ENCODE assay signal across 10 cellular contexts in genomic region chr15:92886815-92887214, GRCh38. TPM values are rescaled to one million over a fixed set of nuclear protein-coding genes. Genes with fewer than 3 reads are reported as not detected.
DNase-seq lines count a peak whose midpoint lies in the region; ATAC-seq, FAIRE-seq and TF ChIP-seq lines count a peak whose summit lies in the region.
"Had no signal": no experiment of that assay in that cellular context is flagged by ENCODE, and none has a peak within 500 bp of the region (broad histone marks: within the 10 kb centered on the region; RNA-seq: fewer than 3 reads in every experiment).

No MANE protein-coding gene starts in this region.

- peak overlapping the region; percentile 95 for H3K4me3 Mint-ChIP-seq in T-helper 1 cell treated with Interleukin-12 subunit alpha and Interleukin-12 subunit beta and Interleukin-4 antibody, amounts not matched to agents 30 μg/mL and 1 μg/mL, for 36 hours
- peak overlapping the region; percentile 95 for H3K4me3 Mint-ChIP-seq in activated naive CD8-positive, alpha-beta T cell treated with anti-CD3 and anti-CD28 coated beads, Interleukin-2, amount 10 ng/mL, durations not matched to agents 7 days and 5 days

- no peak overlapping the region for H2AFZ ChIP-seq in hepatocyte

- H3K79me2 ChIP-seq in hepatocyte = peaks cover 87% of the 10 kb centered on the region

- peaks cover 69% of the 10 kb centered on the region for H4K20me1 ChIP-seq in hepatocyte (ENCODE audit: insufficient read depth, poor library complexity, severe bottlenecking)

- no peaks in the 10 kb centered on the region for H3K27me3 Mint-ChIP-seq in T-helper 1 cell treated with Interleukin-12 subunit alpha and Interleukin-12 subunit beta and Interleukin-4 antibody, amounts not matched to agents 30 μg/mL and 1 μg/mL, for 36 hours (ENCODE audit: low read depth)
- no peaks in the 10 kb centered on the region for H3K27me3 Mint-ChIP-seq in activated naive CD8-positive, alpha-beta T cell treated with anti-CD3 and anti-CD28 coated beads, Interleukin-2, amount 10 ng/mL, durations not matched to agents 7 days and 5 days

- TF ChIP-seq POLR2A in stomach (IDR thresholded peaks at IDR 0.05) = no peak

- H3K4me3 ChIP-seq in hepatocyte (peak overlapping the region; percentile 57), stomach (peak overlapping the region in 2 of 4 donors; percentile 67 to 80), small intestine (ENCODE audit: low read depth in 1 of 2, low read length in 2 of 2) (no peak overlapping the region)

- peaks cover 55% of the 10 kb centered on the region for H3K4me1 Mint-ChIP-seq in T-helper 1 cell treated with Interleukin-12 subunit alpha and Interleukin-12 subunit beta and Interleukin-4 antibody, amounts not matched to agents 30 μg/mL and 1 μg/mL, for 36 hours (ENCODE audit: low read depth)
- H3K4me1 Mint-ChIP-seq in activated naive CD8-positive, alpha-beta T cell treated with anti-CD3 and anti-CD28 coated beads, Interleukin-2, amount 10 ng/mL, durations not matched to agents 7 days and 5 days = peaks cover 55% of the 10 kb centered on the region

- peak overlapping the region; percentile 70 for H3K27ac Mint-ChIP-seq in T-helper 1 cell treated with Interleukin-12 subunit alpha and Interleukin-12 subunit beta and Interleukin-4 antibody, amounts not matched to agents 30 μg/mL and 1 μg/mL, for 36 hours
- peak overlapping the region; percentile 84 for H3K27ac Mint-ChIP-seq in activated naive CD8-positive, alpha-beta T cell treated with anti-CD3 and anti-CD28 coated beads, Interleukin-2, amount 10 ng/mL, durations not matched to agents 7 days and 5 days

- peaks cover 67% of the 10 kb centered on the region for H3K36me3 Mint-ChIP-seq in T-helper 1 cell treated with Interleukin-12 subunit alpha and Interleukin-12 subunit beta and Interleukin-4 antibody, amounts not matched to agents 30 μg/mL and 1 μg/mL, for 36 hours (ENCODE audit: low read depth)
- peaks cover 64% of the 10 kb centered on the region for H3K36me3 Mint-ChIP-seq in activated naive CD8-positive, alpha-beta T cell treated with anti-CD3 and anti-CD28 coated beads, Interleukin-2, amount 10 ng/mL, durations not matched to agents 7 days and 5 days

- H3K4me2 ChIP-seq in hepatocyte = peak overlapping the region; percentile 73

- TF ChIP-seq EP300 in stomach (IDR thresholded peaks at IDR 0.05) = no peak

- 85% methylated on average over 8 of the region's 8 CpGs for WGBS in hepatocyte (ENCODE audit: low lambda C conversion rate, missing lambda C conversion rate)
- 31 to 50% (median 39%) methylated on average over 8 of the region's 8 CpGs for WGBS in stomach, 5 donors
- 56 to 62% (median 59%) methylated on average over 8 of the region's 8 CpGs for WGBS in small intestine, 3 donors

- no peak for DNase-seq in T-helper 1 cell
- DNase-seq in activated naive CD8-positive, alpha-beta T cell treated with anti-CD3 and anti-CD28 coated beads, Interleukin-2, amount 10 ng/mL, durations not matched to agents 7 days and 5 days = no peak
- no peak for DNase-seq in hepatocyte (ENCODE audit: low spot score)
- DNase-seq in stomach = no peak
- DNase-seq in NCI-H510A treated with DMSO at 0.1 percent for 48 hours (lab: John Stamatoyannopoulos, UW) = no peak
- no peak for DNase-seq in small intestine
- DNase-seq in NCI-H2196 (lab: John Stamatoyannopoulos, UW; ENCODE audit: unreplicated experiment) = no peak
- DNase-seq: cortex of kidney, retina had no signal

- H3K4me1 ChIP-seq in hepatocyte (ENCODE audit: insufficient read depth) (peaks cover 16% of the 10 kb centered on the region), stomach (peaks cover 29 to 68% (median 55%) of the 10 kb centered on the region in 4 donors), small intestine (ENCODE audit: control insufficient read depth in 2 of 2, insufficient read depth in 1 of 2, low read depth in 1 of 2, low read length in 1 of 2) (no peaks in the 10 kb centered on the region)

- POLR2A ChIA-PET in activated naive CD8-positive, alpha-beta T cell treated with anti-CD3 and anti-CD28 coated beads, Interleukin-2, amount 10 ng/mL, durations not matched to agents 7 days and 5 days (lab: Charles Lee) = interaction anchor here (5.2 to 19.0 kb wide), 3 partner anchors 18 to 77 kb away, joined by 56 to 711 read pairs (median 73); partner anchors contain the start of gene CHD2

- peak overlapping the region; percentile 99 for H3K27ac ChIP-seq in hepatocyte
- peak overlapping the region in 4 of 5 donors; percentile 97 to 100 (median 98) for H3K27ac ChIP-seq in stomach
- H3K27ac ChIP-seq in small intestine (ENCODE audit: low read depth in 1 of 2, low read length in 1 of 2) = no peak overlapping the region

- intact Hi-C loops in stomach (cut with DNase I; ENCODE audit: low total_unique reads) = no loop called here

- ATAC-seq in activated naive CD8-positive, alpha-beta T cell treated with anti-CD3 and anti-CD28 coated beads, Interleukin-2, amount 10 ng/mL, durations not matched to agents 7 days and 5 days (ENCODE audit: low read depth) = no peak

- H3K36me3 ChIP-seq in hepatocyte (replicated peaks; ENCODE audit: insufficient read depth, low read depth) (peaks cover 2% of the 10 kb centered on the region), stomach (peaks cover 17 to 56% (median 41%) of the 10 kb centered on the region in 4 donors), small intestine (ENCODE audit: control insufficient read depth in 2 of 2, insufficient read depth in 2 of 2, low read length in 2 of 2) (peaks cover 3 to 4% of the 10 kb centered on the region in 2 donors)

- no peak for FAIRE-seq in small intestine (lab: Jason Lieb, UNC)

- H3K9me3 Mint-ChIP-seq in T-helper 1 cell treated with Interleukin-12 subunit alpha and Interleukin-12 subunit beta and Interleukin-4 antibody, amounts not matched to agents 30 μg/mL and 1 μg/mL, for 36 hours = no peaks in the 10 kb centered on the region
- no peaks in the 10 kb centered on the region for H3K9me3 Mint-ChIP-seq in activated naive CD8-positive, alpha-beta T cell treated with anti-CD3 and anti-CD28 coated beads, Interleukin-2, amount 10 ng/mL, durations not matched to agents 7 days and 5 days

- TF ChIP-seq CTCF in hepatocyte (IDR thresholded peaks at IDR 0.05; ENCODE audit: poor library complexity) = no peak
- TF ChIP-seq CTCF in stomach (IDR thresholded peaks at IDR 0.05) = no peak

- no peaks in the 10 kb centered on the region for H3K9me3 ChIP-seq in hepatocyte (ENCODE audit: low read depth)
- H3K9me3 ChIP-seq in stomach = no peaks in the 10 kb centered on the region
- H3K9me3 ChIP-seq in small intestine (ENCODE audit: control insufficient read depth, low read depth) = no peaks in the 10 kb centered on the region

- no peaks in the 10 kb centered on the region for H3K9me2 ChIP-seq in hepatocyte (replicated peaks; ENCODE audit: insufficient read depth)

- H3K27me3 ChIP-seq in hepatocyte (no peaks in the 10 kb centered on the region), stomach (no peaks in the 10 kb centered on the region), small intestine (ENCODE audit: control insufficient read depth in 2 of 2, insufficient read depth in 2 of 2, low read length in 2 of 2) (no peaks in the 10 kb centered on the region)

RNA-seq across cellular contexts. Expression of gene CHD2, which starts 13.3 kb away (rescaled TPM):
- total RNA-seq in activated naive CD8-positive, alpha-beta T cell treated with anti-CD3 and anti-CD28 coated beads, Interleukin-2, amount 10 ng/mL, durations not matched to agents 7 days and 5 days = 100 to 1,000 TPM; 218 to 236 TPM
- total RNA-seq in hepatocyte (101 and 133 TPM in 2 replicates), stomach (100 to 1,000 TPM; 124 to 833 (median 164) TPM)
- polyA plus RNA-seq in hepatocyte (49.3 and 68.3 TPM in 2 replicates), stomach (10 to 100 TPM; 21.5 to 29.5 (median 23.5) TPM), small intestine (10 to 100 TPM; 29.2 to 33.1 (median 31.2) TPM)

Comparison
In these comparisons a context has a peak if more than half of its experiments do, and no peak if none do; other contexts are left out.
1. H3K27ac ChIP-seq: peak in hepatocyte (single experiment) and stomach (4 of 5); none in small intestine (0 of 2).